Comparison of ENCODE assay signal across 23 cellular contexts in genomic region chr17:16073845-16074244, GRCh38.
DNase-seq lines count a peak whose midpoint lies in the region; ATAC-seq, FAIRE-seq and TF ChIP-seq lines count a peak whose summit lies in the region.
"Had no signal": no experiment of that assay in that cellular context is flagged by ENCODE, and none has a peak within 500 bp of the region (broad histone marks: within the 10 kb centered on the region; RNA-seq: fewer than 3 reads in every experiment).

No MANE protein-coding gene starts in this region.

- peaks cover 7% of the 10 kb centered on the region for H3K36me3 Mint-ChIP-seq in activated naive CD8-positive, alpha-beta T cell
- H3K36me3 Mint-ChIP-seq in activated naive CD8-positive, alpha-beta T cell treated with anti-CD3 and anti-CD28 coated beads, Interleukin-2, amount 50 U/mL, for 24 hours (ENCODE audit: low read depth) = peaks cover 48% of the 10 kb centered on the region
- peaks cover 39 to 68% of the 10 kb centered on the region in 2 donors for H3K36me3 Mint-ChIP-seq in stimulated activated naive B cell treated with anti-CD40 and anti-IgM and Interleukin-4, amounts not matched to agents 10 μg/mL and 1 μg/mL and 100 μg/mL, for 72 hours

- H3K9me3 Mint-ChIP-seq in activated naive CD8-positive, alpha-beta T cell (ENCODE audit: low read depth) = no peaks in the 10 kb centered on the region
- H3K9me3 Mint-ChIP-seq in activated naive CD8-positive, alpha-beta T cell treated with anti-CD3 and anti-CD28 coated beads, Interleukin-2, amount 50 U/mL, for 24 hours = no peaks in the 10 kb centered on the region
- H3K9me3 Mint-ChIP-seq in stimulated activated naive B cell treated with anti-CD40 and anti-IgM and Interleukin-4, amounts not matched to agents 10 μg/mL and 1 μg/mL and 100 μg/mL, for 72 hours = no peaks in the 10 kb centered on the region

- no peak for DNase-seq in activated naive CD8-positive, alpha-beta T cell treated with anti-CD3 and anti-CD28 coated beads, Interleukin-2, amount 50 U/mL, for 24 hours
- DNase-seq in HTR-8/SVneo (ENCODE audit: insufficient read length, low spot score) (no peak), choroid plexus epithelial cell (ENCODE audit: low read depth) (peak; percentile 41), MG63 (no peak)
- no peak for DNase-seq in stimulated activated naive B cell treated with anti-CD40 and anti-IgM and Interleukin-4, amounts not matched to agents 10 μg/mL and 1 μg/mL and 100 μg/mL, for 72 hours
- DNase-seq: BE2C, Kasumi-1, MV-4-11, NCI-H1105, NCI-H1436 treated with DMSO at 0.1 percent for 48 hours, NCI-H1930, NCI-H446, NCI-H524 treated with DMSO at 0.1 percent for 48 hours, PC-9, SJCRH30 had no signal

- H3K27me3 Mint-ChIP-seq in activated naive CD8-positive, alpha-beta T cell = no peaks in the 10 kb centered on the region
- no peaks in the 10 kb centered on the region for H3K27me3 Mint-ChIP-seq in activated naive CD8-positive, alpha-beta T cell treated with anti-CD3 and anti-CD28 coated beads, Interleukin-2, amount 50 U/mL, for 24 hours
- H3K27me3 Mint-ChIP-seq in stimulated activated naive B cell treated with anti-CD40 and anti-IgM and Interleukin-4, amounts not matched to agents 10 μg/mL and 1 μg/mL and 100 μg/mL, for 72 hours = no peaks in the 10 kb centered on the region

- H3K4me1 Mint-ChIP-seq in activated naive CD8-positive, alpha-beta T cell (ENCODE audit: low read depth) = no peaks in the 10 kb centered on the region
- peaks cover 3% of the 10 kb centered on the region for H3K4me1 Mint-ChIP-seq in activated naive CD8-positive, alpha-beta T cell treated with anti-CD3 and anti-CD28 coated beads, Interleukin-2, amount 50 U/mL, for 24 hours
- no peaks in the 10 kb centered on the region for H3K4me1 Mint-ChIP-seq in stimulated activated naive B cell treated with anti-CD40 and anti-IgM and Interleukin-4, amounts not matched to agents 10 μg/mL and 1 μg/mL and 100 μg/mL, for 72 hours
- H3K4me1 Mint-ChIP-seq: CD14-positive monocyte had no signal

- no peak overlapping the region for H3K4me3 Mint-ChIP-seq in activated naive CD8-positive, alpha-beta T cell
- no peak overlapping the region for H3K4me3 Mint-ChIP-seq in activated naive CD8-positive, alpha-beta T cell treated with anti-CD3 and anti-CD28 coated beads, Interleukin-2, amount 50 U/mL, for 24 hours
- no peak overlapping the region for H3K4me3 Mint-ChIP-seq in stimulated activated naive B cell treated with anti-CD40 and anti-IgM and Interleukin-4, amounts not matched to agents 10 μg/mL and 1 μg/mL and 100 μg/mL, for 72 hours
- H3K4me3 Mint-ChIP-seq: CD14-positive monocyte had no signal

- no peak for ATAC-seq in activated naive CD8-positive, alpha-beta T cell treated with anti-CD3 and anti-CD28 coated beads, Interleukin-2, amount 50 U/mL, for 24 hours
- no peak for ATAC-seq in stimulated activated naive B cell treated with anti-CD40 and anti-IgM and Interleukin-4, amounts not matched to agents 10 μg/mL and 1 μg/mL and 100 μg/mL, for 72 hours (replicated peaks)
- ATAC-seq in GM21723 (IDR thresholded peaks at IDR 0.05; ENCODE audit: unreplicated experiment) = no peak
- ATAC-seq: HCT116, HepG2, Right ventricle myocardium inferior had no signal

- peak; percentile 88 for FAIRE-seq in HTR-8/SVneo (lab: Jason Lieb, UNC)
- FAIRE-seq: D721Med, GM19239, HepG2 had no signal

- peak overlapping the region; percentile 7 for H3K27ac Mint-ChIP-seq in activated naive CD8-positive, alpha-beta T cell
- H3K27ac Mint-ChIP-seq in activated naive CD8-positive, alpha-beta T cell treated with anti-CD3 and anti-CD28 coated beads, Interleukin-2, amount 50 U/mL, for 24 hours = no peak overlapping the region
- H3K27ac Mint-ChIP-seq in stimulated activated naive B cell treated with anti-CD40 and anti-IgM and Interleukin-4, amounts not matched to agents 10 μg/mL and 1 μg/mL and 100 μg/mL, for 72 hours = peak overlapping the region; percentile 33

- H3K4me3 ChIP-seq in choroid plexus epithelial cell (ENCODE audit: low read depth, low read length) = no peak overlapping the region
- no peak overlapping the region for H3K4me3 ChIP-seq in MG63
- H3K4me3 ChIP-seq: PC-9, SJCRH30 had no signal

- peaks cover 9% of the 10 kb centered on the region for H3K36me3 ChIP-seq in MG63

- H3K9me3 ChIP-seq in MG63 = no peaks in the 10 kb centered on the region
- H3K9me3 ChIP-seq: BE2C, SJCRH30 had no signal

- no peak for TF ChIP-seq CTCF in choroid plexus epithelial cell (conservative IDR thresholded peaks at IDR 0.05; ENCODE audit: low read depth, low read length)

- H3K27me3 ChIP-seq in MG63 = no peaks in the 10 kb centered on the region
- H3K27me3 ChIP-seq: BE2C, SJCRH30 had no signal
